ENCODE assay signal across 13 cellular contexts in genomic region chr3:183160616-183161015, GRCh38. TPM values are rescaled to one million over a fixed set of nuclear protein-coding genes. Genes with fewer than 3 reads are reported as not detected.
DNase-seq lines count a peak whose midpoint lies in the region; ATAC-seq and TF ChIP-seq lines count a peak whose summit lies in the region.
"Had no signal": no experiment of that assay in that cellular context is flagged by ENCODE, and none has a peak within 500 bp of the region (broad histone marks: within the 10 kb centered on the region; RNA-seq: fewer than 3 reads in every experiment).

No MANE protein-coding gene starts in this region.

- H3K36me3 ChIP-seq in GM06990 (ENCODE audit: control insufficient read depth, insufficient read depth, low read length) (peaks cover 6% of the 10 kb centered on the region), Karpas-422 (ENCODE audit: insufficient read depth, low read length) (peaks cover 22% of the 10 kb centered on the region), left lung (no peaks in the 10 kb centered on the region)

- no peaks in the 10 kb centered on the region for H3K9me2 ChIP-seq in Karpas-422 (replicated peaks; ENCODE audit: insufficient read depth, low read length)

- H3K9me3 Mint-ChIP-seq in type B pancreatic cell, result no peaks in the 10 kb centered on the region

- peak overlapping the region; percentile 39 for H3K4me3 Mint-ChIP-seq in type B pancreatic cell

- H3K4me1 Mint-ChIP-seq in type B pancreatic cell (ENCODE audit: unreplicated experiment), result peaks cover 9% of the 10 kb centered on the region

- H3K4me2 ChIP-seq in Karpas-422 (ENCODE audit: low read depth, low read length, poor library complexity, severe bottlenecking), result peak overlapping the region; percentile 68

- H3K4me1 ChIP-seq in Karpas-422 (ENCODE audit: low read length) (peaks cover 67% of the 10 kb centered on the region), left lung (peaks cover 0 to 13% of the 10 kb centered on the region in 2 donors)

- no peaks in the 10 kb centered on the region for H3K27me3 ChIP-seq in GM06990 (replicated peaks; ENCODE audit: control insufficient read depth, insufficient read depth, low read length)
- H3K27me3 ChIP-seq in Karpas-422 (ENCODE audit: low read length), result no peaks in the 10 kb centered on the region
- H3K27me3 ChIP-seq in left lung, result peaks cover 0 to 40% of the 10 kb centered on the region in 2 donors

- peak overlapping the region; percentile 51 for H3K9ac ChIP-seq in Karpas-422 (ENCODE audit: low read length)

- H3K9me3 ChIP-seq in Karpas-422 (ENCODE audit: low read length) (no peaks in the 10 kb centered on the region), left lung (no peaks in the 10 kb centered on the region)
- H3K9me3 ChIP-seq: Caco-2 had no signal

- no peaks in the 10 kb centered on the region for H3K36me3 Mint-ChIP-seq in type B pancreatic cell

- intact Hi-C loops in left lung (cut with DNase I), result no loop called here

- no peak for TF ChIP-seq CTCF in GM06990 (IDR thresholded peaks at IDR 0.05; ENCODE audit: insufficient read depth, low read length, poor library complexity, severe bottlenecking)
- no peak for TF ChIP-seq CTCF in left lung (IDR thresholded peaks at IDR 0.05)
- TF ChIP-seq CTCF in type B pancreatic cell (conservative IDR thresholded peaks at IDR 0.05), result no peak

- no peaks in the 10 kb centered on the region for H4K20me1 ChIP-seq in Karpas-422 (ENCODE audit: insufficient read depth, low read depth, low read length)

- DNase-seq in GM06990 (ENCODE audit: extremely low read depth, insufficient read length), result no peak
- no peak for DNase-seq in Karpas-422
- DNase-seq in left lung, result no peak
- no peak for DNase-seq in type B pancreatic cell (ENCODE audit: extremely low spot score, unreplicated experiment)
- no peak for DNase-seq in activated T-cell treated with anti-CD3 and anti-CD28 coated beads, Interleukin-2, amount 50 U/mL, for 48 hours
- no peak for DNase-seq in NCI-H526 (lab: John Stamatoyannopoulos, UW)
- DNase-seq: Caco-2, GOT3, KG1, NCI-H1092 treated with DMSO at 0.1 percent for 48 hours, NCI-H187, NCI-H748 treated with DMSO at 0.1 percent for 48 hours had no signal

- H2AFZ ChIP-seq in Karpas-422 (ENCODE audit: low read length), result no peak overlapping the region

- peaks cover 14% of the 10 kb centered on the region for H3K27me3 Mint-ChIP-seq in type B pancreatic cell

- no peak for ATAC-seq in left lung
- ATAC-seq in GM21717 (IDR thresholded peaks at IDR 0.05; ENCODE audit: unreplicated experiment), result no peak

- peak overlapping the region; percentile 69; the same call in 1 of the 2 replicates for H3K4me3 ChIP-seq in GM06990 (replicated peaks; ENCODE audit: low read depth, low read length)
- peak overlapping the region; percentile 63 for H3K4me3 ChIP-seq in Karpas-422 (ENCODE audit: low read length)
- peak overlapping the region; percentile 50 to 51 for H3K4me3 ChIP-seq in left lung

- peak overlapping the region; percentile 97 for H3K27ac ChIP-seq in Karpas-422 (ENCODE audit: low read length)
- H3K27ac ChIP-seq in left lung, result peak overlapping the region; percentile 48 to 50

- peak overlapping the region; percentile 60 for H3K27ac Mint-ChIP-seq in type B pancreatic cell

- peaks cover 4% of the 10 kb centered on the region; the same call in 1 of the 2 replicates for H3K79me2 ChIP-seq in Karpas-422 (ENCODE audit: low read length)

RNA-seq across cellular contexts. Expression of gene LAMP3, which starts 1.9 kb away (rescaled TPM):
- 44.0 and 102 TPM in 2 replicates for total RNA-seq in Karpas-422 (2014; rRNA removed; shearing (Covaris generic); ENCODE audit: low replicate concordance)
- 100 to 1,000 TPM; 201 to 243 TPM for total RNA-seq in left lung
- 6.9 and 22.1 TPM in 2 replicates for total RNA-seq in type B pancreatic cell (ENCODE audit: low replicate concordance)
